ENCODE assay signal across 1 cellular context in genomic region chr1:222906271-222906739, GRCh38.
TF ChIP-seq lines count a peak whose summit lies in the region.

No MANE protein-coding gene starts in this region.

TF ChIP-seq in WTC11, 78 proteins besides CTCF, POLR2A, EP300 and RAD21 (continued from another document):
- TF ChIP-seq ZSCAN18 (CRISPR knock-in tag; IDR thresholded peaks at IDR 0.05) (peak; percentile 90), ZNF532 (CRISPR knock-in tag; IDR thresholded peaks at IDR 0.05; ENCODE audit: borderline replicate concordance) (0 out of 2 replicates have a peak, but pooled peaks have one; percentile 87), MXD4 (CRISPR knock-in tag; IDR thresholded peaks at IDR 0.05; ENCODE audit: borderline replicate concordance) (peak; percentile 73; the same call in 1 of the 2 replicates), EMX1 (CRISPR knock-in tag; IDR thresholded peaks at IDR 0.05) (0 out of 2 replicates have a peak, but pooled peaks have one; percentile 50), ZNF423 (CRISPR knock-in tag; IDR thresholded peaks at IDR 0.05) (peak; percentile 17; the same call in 1 of the 2 replicates)
TF ChIP-seq in WTC11: peak in this region for 6; not testable (repeated sequence) for 72.
